12 cellular contexts compared by ENCODE assay signal in the genomic region with DNA sequence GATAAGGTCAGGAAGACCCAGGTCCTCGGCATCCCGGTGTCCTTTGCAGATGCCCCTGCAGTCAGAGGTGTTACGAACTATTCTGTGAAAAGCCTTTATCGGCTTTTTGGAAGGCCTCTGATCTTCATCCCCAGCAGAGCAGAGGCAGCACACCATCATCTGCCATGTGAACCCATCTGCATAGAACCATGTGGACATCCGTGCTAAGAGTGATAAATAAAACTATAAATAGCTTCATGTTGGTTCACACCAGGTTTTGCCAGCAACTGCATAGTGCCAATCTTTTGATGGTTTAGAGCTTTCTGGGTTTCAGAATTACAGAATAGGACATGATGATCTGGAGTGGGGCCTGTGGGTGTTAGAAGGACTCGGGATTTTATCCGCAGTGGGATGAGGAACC. TPM values are rescaled to one million over a fixed set of nuclear protein-coding genes. Genes with fewer than 3 reads are reported as not detected.
A peak's percentile ranks its signal among the peaks of the same experiment; 100 is the strongest.
DNase-seq lines count a peak whose midpoint lies in the region; ATAC-seq and TF ChIP-seq lines count a peak whose summit lies in the region.
"Had no signal": no experiment of that assay in that cellular context is flagged by ENCODE, and none has a peak within 500 bp of the region (broad histone marks: within the 10 kb centered on the region; RNA-seq: fewer than 3 reads in every experiment).

No MANE protein-coding gene starts in this region.

- no peak for TF ChIP-seq POLR2A in gastroesophageal sphincter (IDR thresholded peaks at IDR 0.05)

- H3K27ac ChIP-seq in angular gyrus (ENCODE audit: low read depth, low read length) (peak overlapping the region; percentile 75), dorsolateral prefrontal cortex (peak overlapping the region in 57 of 59 donors; percentile 29 to 95 (median 77)), mesenchymal stem cell (ENCODE audit: low read length, poor library complexity, severe bottlenecking) (no peak overlapping the region), gastroesophageal sphincter (no peak overlapping the region)
- H3K27ac ChIP-seq: BLaER1 treated with 17β-estradiol and CSF1 and Interleukin-3, amounts not matched to agents 10 nM and 100 nM; GM23248 had no signal

- no peak overlapping the region for H3K9ac ChIP-seq in mesenchymal stem cell (ENCODE audit: low read length)
- H3K9ac ChIP-seq: GM23248 had no signal

- intact Hi-C loops in dorsolateral prefrontal cortex (cut with DNase I), result no loop called here

- peak overlapping the region in 1 of 2 experiments; percentile 31 for H2BK12ac ChIP-seq in mesenchymal stem cell (ENCODE audit: low read length in 2 of 2)

- POLR2A ChIA-PET in HEK293T (lab: Yijun Ruan, JAX), result no interaction called here

- H2AK5ac ChIP-seq in mesenchymal stem cell (ENCODE audit: low read length, severe bottlenecking), result peak overlapping the region; percentile 32

- H3K4me3 ChIP-seq in dorsolateral prefrontal cortex (no peak overlapping the region), mesenchymal stem cell (ENCODE audit: insufficient read depth in 1 of 2, low read depth in 1 of 2, low read length in 2 of 2) (no peak overlapping the region), gastroesophageal sphincter (no peak overlapping the region)
- H3K4me3 ChIP-seq: BLaER1 treated with 17β-estradiol and CSF1 and Interleukin-3, amounts not matched to agents 10 nM and 100 nM; GM23248 had no signal

- no peak overlapping the region for H3K4me2 ChIP-seq in mesenchymal stem cell (ENCODE audit: low read length, poor library complexity, severe bottlenecking)
- H3K4me2 ChIP-seq: BLaER1 treated with 17β-estradiol and CSF1 and Interleukin-3, amounts not matched to agents 10 nM and 100 nM had no signal

- H3K27me3 ChIP-seq in dorsolateral prefrontal cortex (no peaks in the 10 kb centered on the region), mesenchymal stem cell (ENCODE audit: control insufficient read depth in 1 of 2, insufficient read depth in 1 of 2, low read length in 2 of 2) (no peaks in the 10 kb centered on the region), gastroesophageal sphincter (no peaks in the 10 kb centered on the region)
- H3K27me3 ChIP-seq: BLaER1 treated with 17β-estradiol and CSF1 and Interleukin-3, amounts not matched to agents 10 nM and 100 nM had no signal

- H2AFZ ChIP-seq in mesenchymal stem cell (ENCODE audit: low read depth, low read length), result no peak overlapping the region
- H2AFZ ChIP-seq: GM23248 had no signal

- H3K9me3 ChIP-seq in mesenchymal stem cell (ENCODE audit: control insufficient read depth, low read length) (no peaks in the 10 kb centered on the region), gastroesophageal sphincter (no peaks in the 10 kb centered on the region)
- H3K9me3 ChIP-seq: BLaER1 treated with 17β-estradiol and CSF1 and Interleukin-3, amounts not matched to agents 10 nM and 100 nM had no signal

- no peak overlapping the region for H3K23ac ChIP-seq in mesenchymal stem cell (ENCODE audit: low read length in 2 of 2)

- H2BK5ac ChIP-seq in mesenchymal stem cell (ENCODE audit: low read depth, low read length, poor library complexity, severe bottlenecking), result no peak overlapping the region

- no peak overlapping the region for H3K4ac ChIP-seq in mesenchymal stem cell (ENCODE audit: low read depth in 1 of 2, low read length in 2 of 2)

- H3K4me1 ChIP-seq in mesenchymal stem cell (ENCODE audit: control insufficient read depth, insufficient read depth, low read depth, low read length) (peaks cover 18% of the 10 kb centered on the region), gastroesophageal sphincter (peaks cover 0 to 15% (median 0%) of the 10 kb centered on the region in 3 donors)

- no peak for ATAC-seq in gastroesophageal sphincter

- H3K14ac ChIP-seq in mesenchymal stem cell (ENCODE audit: low read length in 2 of 2), result no peak overlapping the region

- H3K18ac ChIP-seq in mesenchymal stem cell (ENCODE audit: low read depth in 1 of 2, low read length in 2 of 2), result peak overlapping the region in 1 of 2 experiments; percentile 14

- DNase-seq in dorsolateral prefrontal cortex (no peak), mesenchymal stem cell (peak; percentile 21), superior temporal gyrus (ENCODE audit: extremely low spot score) (peak; percentile 66), HEK293T (ENCODE audit: extremely low spot score) (no peak), SIG-M5 (lab: John Stamatoyannopoulos, UW) (no peak)
- DNase-seq: ACHN; CD4-positive, CD25-positive, alpha-beta regulatory T cell; DMS53; GM23248 had no signal

- TF ChIP-seq EP300 in gastroesophageal sphincter (IDR thresholded peaks at IDR 0.05), result no peak

- WGBS in mesenchymal stem cell, result 94% methylated on average over 7 of the region's 7 CpGs
- WGBS in gastroesophageal sphincter (ENCODE audit: low coverage in 1 of 2), 2 donors, result 83 to 90% methylated on average over 6 to 7 of the region's 7 CpGs

- peaks cover 61 to 81% of the 10 kb centered on the region in 2 experiments for H3K36me3 ChIP-seq in mesenchymal stem cell (ENCODE audit: control insufficient read depth in 1 of 2, insufficient read depth in 2 of 2, low read depth in 1 of 2, low read length in 2 of 2)
- peaks cover 0 to 57% of the 10 kb centered on the region in 2 donors for H3K36me3 ChIP-seq in gastroesophageal sphincter

- no peak overlapping the region for H4K8ac ChIP-seq in mesenchymal stem cell (ENCODE audit: low read length)

- H2BK120ac ChIP-seq in mesenchymal stem cell (ENCODE audit: low read depth, low read length), result no peak overlapping the region

- H3K79me1 ChIP-seq in mesenchymal stem cell (replicated peaks; ENCODE audit: low read length, poor library complexity, severe bottlenecking), result peaks cover 59% of the 10 kb centered on the region

- TF ChIP-seq CTCF in dorsolateral prefrontal cortex (IDR thresholded peaks at IDR 0.05 in 54 of 56, conservative IDR thresholded peaks at IDR 0.05 in 2 of 56; ENCODE audit: low read depth in 1 of 56, partially characterized antibody in 56 of 56) (no peak), gastroesophageal sphincter (IDR thresholded peaks at IDR 0.05) (no peak)

- H4K91ac ChIP-seq in mesenchymal stem cell (ENCODE audit: low read length), result no peak overlapping the region

- no peak overlapping the region for H2BK15ac ChIP-seq in mesenchymal stem cell (ENCODE audit: low read depth, poor library complexity, severe bottlenecking)

- CTCF ChIA-PET in HEK293T (lab: Yijun Ruan, JAX), result no interaction called here

TF ChIP-seq in HEK293T, 16 proteins besides CTCF, POLR2A, EP300 and RAD21:
- no peak for TF ChIP-seq L3MBTL2 (conservative IDR thresholded peaks at IDR 0.05)

RNA-seq across cellular contexts. Expression of gene SIRPA, which starts 33.6 kb away (rescaled TPM):
- total RNA-seq in dorsolateral prefrontal cortex (100 to 1,000 TPM; 164 to 389 (median 265) TPM), gastroesophageal sphincter (10 to 100 TPM; 11.7 to 31.7 (median 27.4) TPM)
- polyA plus RNA-seq in mesenchymal stem cell (2013, experiment 1 of 2), result 40.7 TPM
- 40.6 TPM for polyA plus RNA-seq in mesenchymal stem cell (2013, experiment 2 of 2)
- total RNA-seq: CD4-positive, CD25-positive, alpha-beta regulatory T cell had no signal
- polyA plus RNA-seq: CD4-positive, CD25-positive, alpha-beta regulatory T cell had no signal

Comparison
In these comparisons a context has a peak if more than half of its experiments do, and no peak if none do; other contexts are left out.
1. H3K27ac ChIP-seq: peak in angular gyrus (single experiment) and dorsolateral prefrontal cortex (57 of 59); none in mesenchymal stem cell (single experiment) and gastroesophageal sphincter (0 of 4).
2. DNase-seq: peak in mesenchymal stem cell (single experiment) and superior temporal gyrus (single experiment); none in dorsolateral prefrontal cortex (0 of 10), HEK293T (single experiment) and SIG-M5 (single experiment).
3. RNA of gene SIRPA, which starts 33.6 kb away (total RNA-seq): 164 to 389 TPM in dorsolateral prefrontal cortex; 11.7 to 31.7 TPM in gastroesophageal sphincter; every median in the first group is over 4 times any median in the second.